ENCODE assay signal across 8 cellular contexts in genomic region chr12:131896080-131896810, GRCh38. TPM values are rescaled to one million over a fixed set of nuclear protein-coding genes. Genes with fewer than 3 reads are reported as not detected.
A peak's percentile ranks its signal among the peaks of the same experiment; 100 is the strongest.
DNase-seq lines count a peak whose midpoint lies in the region; ATAC-seq and TF ChIP-seq lines count a peak whose summit lies in the region.

No MANE protein-coding gene starts in this region.

- ATAC-seq in GM18517 (IDR thresholded peaks at IDR 0.05; ENCODE audit: unreplicated experiment) (peak; percentile 54), HG03066 (IDR thresholded peaks at IDR 0.05; ENCODE audit: low read depth, unreplicated experiment) (peak; percentile 45), lung (ENCODE audit: insufficient read depth, low FRiP score) (peak; percentile 87)
- peak; percentile 73 for ATAC-seq in activated CD8-positive, alpha-beta T cell treated with anti-CD3 and anti-CD28 coated beads for 36 hours

- no peaks in the 10 kb centered on the region for H3K9me3 Mint-ChIP-seq in activated CD8-positive, alpha-beta T cell treated with anti-CD3 and anti-CD28 coated beads for 36 hours

- CTCF ChIA-PET in activated CD8-positive, alpha-beta T cell treated with anti-CD3 and anti-CD28 coated beads for 36 hours (lab: Charles Lee): interaction anchor here (1.5 kb wide), 1 partner anchor 34 kb away, joined by 3 read pairs; no protein-coding TSS in a partner anchor

- H3K27ac ChIP-seq in 22Rv1: peak overlapping the region; percentile 82
- H3K27ac ChIP-seq in lung (ENCODE audit: low read depth in 1 of 2, low read length in 1 of 2): peak overlapping the region; percentile 92 to 98

- H3K4me3 ChIP-seq in lung: peak overlapping the region; percentile 61

- H3K9me3 ChIP-seq in lung (ENCODE audit: control insufficient read depth in 2 of 2, insufficient read depth in 1 of 2, low read length in 1 of 2): no peaks in the 10 kb centered on the region

- no peak for TF ChIP-seq CTCF in 22Rv1 (IDR thresholded peaks at IDR 0.05)
- TF ChIP-seq CTCF in activated CD8-positive, alpha-beta T cell treated with anti-CD3 and anti-CD28 coated beads for 36 hours (IDR thresholded peaks at IDR 0.05): no peak
- TF ChIP-seq CTCF in lung (IDR thresholded peaks at IDR 0.05; ENCODE audit: control extremely low read depth, extremely low read depth): no peak

- peaks cover 0 to 4% of the 10 kb centered on the region in 2 donors for H3K36me3 ChIP-seq in lung (ENCODE audit: control insufficient read depth in 2 of 2, insufficient read depth in 2 of 2, low read length in 2 of 2)

- POLR2A ChIA-PET in activated CD8-positive, alpha-beta T cell treated with anti-CD3 and anti-CD28 coated beads for 36 hours (lab: Charles Lee): interaction anchor here (0.9 to 2.0 kb wide), 3 partner anchors 10 to 33 kb away, joined by 3 to 7 read pairs (median 7); partner anchors contain the start of gene PUS1

- H3K27me3 ChIP-seq in lung (ENCODE audit: control insufficient read depth, insufficient read depth): no peaks in the 10 kb centered on the region

- peak; percentile 91 for DNase-seq in NCI-H510A (lab: John Stamatoyannopoulos, UW)
- DNase-seq in activated CD8-positive, alpha-beta T cell treated with anti-CD3 and anti-CD28 coated beads for 36 hours: peak; percentile 83
- DNase-seq in effector CD4-positive, alpha-beta T cell: peak; percentile 43
- DNase-seq in lung (ENCODE audit: low spot score): peak; percentile 88
- DNase-seq in stimulated activated CD4-positive, alpha-beta T cell treated with anti-CD3 and anti-CD28 coated beads, Interleukin-4, amount 100 ng/mL, for 4 hours: peak; percentile 42 to 65

- H3K27me3 Mint-ChIP-seq in activated CD8-positive, alpha-beta T cell treated with anti-CD3 and anti-CD28 coated beads for 36 hours: no peaks in the 10 kb centered on the region

- H3K4me1 ChIP-seq in lung (ENCODE audit: control insufficient read depth in 2 of 2, insufficient read depth in 2 of 2, low read length in 2 of 2): peaks cover 3 to 18% of the 10 kb centered on the region in 2 donors

- H3K27ac Mint-ChIP-seq in activated CD8-positive, alpha-beta T cell treated with anti-CD3 and anti-CD28 coated beads for 36 hours: no peak overlapping the region

- peaks cover 9% of the 10 kb centered on the region for H3K4me1 Mint-ChIP-seq in activated CD8-positive, alpha-beta T cell treated with anti-CD3 and anti-CD28 coated beads for 36 hours (ENCODE audit: low read depth)

- no peaks in the 10 kb centered on the region for H3K36me3 Mint-ChIP-seq in activated CD8-positive, alpha-beta T cell treated with anti-CD3 and anti-CD28 coated beads for 36 hours (ENCODE audit: low read depth)

- peak overlapping the region; percentile 78 for H3K4me3 Mint-ChIP-seq in activated CD8-positive, alpha-beta T cell treated with anti-CD3 and anti-CD28 coated beads for 36 hours

- intact Hi-C loops in activated CD8-positive, alpha-beta T cell treated with anti-CD3 and anti-CD28 coated beads for 36 hours (cut with micrococcal nuclease): no loop called here

- WGBS in lung, 2 donors: 3 to 4% methylated on average over 37 to 39 of the region's 39 CpGs

RNA-seq across cellular contexts. Expression of gene ULK1, which starts 1.8 kb away (rescaled TPM):
- total RNA-seq in activated CD8-positive, alpha-beta T cell treated with anti-CD3 and anti-CD28 coated beads for 36 hours: 10 to 100 TPM; 13.3 to 15.5 TPM
- 10 to 100 TPM; 25.9 to 32.8 TPM for total RNA-seq in lung
- 10 to 100 TPM; 15.4 to 19.7 TPM for polyA plus RNA-seq in lung

RNA-seq across cellular contexts. Expression of gene PUS1, which starts 32.8 kb away (rescaled TPM):
- 10 to 100 TPM; 68.2 to 71.7 TPM for total RNA-seq in activated CD8-positive, alpha-beta T cell treated with anti-CD3 and anti-CD28 coated beads for 36 hours
- total RNA-seq in lung: 10 to 100 TPM in 1 of 2 donors, 1 to 10 TPM in 1; 6.8 to 30.9 TPM
- polyA plus RNA-seq in lung: 10 to 100 TPM; 28.6 to 35.6 TPM

RNA-seq across cellular contexts. Expression of gene EP400, which starts 53.5 kb away (rescaled TPM):
- 10 to 100 TPM; 45.6 to 46.1 TPM for total RNA-seq in activated CD8-positive, alpha-beta T cell treated with anti-CD3 and anti-CD28 coated beads for 36 hours
- total RNA-seq in lung: 10 to 100 TPM; 35.5 to 47.8 TPM
- 10 to 100 TPM; 11.4 to 16.0 TPM for polyA plus RNA-seq in lung

Comparison
In these comparisons a context has a peak if more than half of its experiments do, and no peak if none do; other contexts are left out.
1. Peak in every context shown above with its lines: DNase-seq, ATAC-seq, H3K4me3 ChIP-seq and H3K27ac ChIP-seq.